ENCODE assay signal across 8 cellular contexts in the genomic region with DNA sequence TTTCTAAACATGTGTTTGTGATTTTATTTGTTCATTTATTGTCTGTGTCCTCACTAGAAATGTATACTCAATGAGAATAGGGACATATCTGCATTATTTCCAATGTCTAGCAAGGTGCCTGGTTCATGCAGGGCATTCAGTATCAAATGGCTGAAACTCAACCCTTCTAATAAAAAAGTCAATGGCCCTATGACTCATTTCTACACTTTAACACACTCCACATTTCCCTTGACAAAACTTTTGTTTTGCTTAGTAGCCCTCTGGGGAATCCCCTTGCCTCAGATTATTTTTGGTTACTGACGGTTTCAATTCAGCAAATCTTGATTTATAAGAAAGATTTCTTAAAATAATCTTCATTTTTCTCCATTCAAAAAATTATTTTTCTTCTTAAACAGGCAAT.
A peak's percentile ranks its signal among the peaks of the same experiment; 100 is the strongest.
DNase-seq lines count a peak whose midpoint lies in the region; ATAC-seq and TF ChIP-seq lines count a peak whose summit lies in the region.

No MANE protein-coding gene starts in this region.

- H3K27me3 Mint-ChIP-seq in naive thymus-derived CD4-positive, alpha-beta T cell: peaks cover 0 to 47% (median 0%) of the 10 kb centered on the region in 5 donors

- no peaks in the 10 kb centered on the region for H3K4me1 ChIP-seq in naive thymus-derived CD4-positive, alpha-beta T cell (ENCODE audit: control insufficient read depth in 2 of 2, insufficient read depth in 2 of 2, low read length in 2 of 2)

- POLR2A ChIA-PET in naive thymus-derived CD4-positive, alpha-beta T cell (lab: Charles Lee): no interaction called here

- intact Hi-C loops in sciatic nerve (cut with DNase I): no loop called here
- intact Hi-C loops in naive thymus-derived CD4-positive, alpha-beta T cell (cut with micrococcal nuclease): loop anchor here (1.0 to 10.0 kb wide), 5 partner anchors 116 to 426 kb away; no protein-coding TSS in a partner anchor

- H3K4me3 ChIP-seq in cardiac fibroblast (replicated peaks in 1 of 2; ENCODE audit: low read depth in 2 of 2, low read length in 2 of 2): no peak overlapping the region
- H3K4me3 ChIP-seq in naive thymus-derived CD4-positive, alpha-beta T cell (ENCODE audit: low read length): no peak overlapping the region

- no peak for TF ChIP-seq CTCF in cardiac fibroblast (IDR thresholded peaks at IDR 0.05; ENCODE audit: low read depth, low read length)

- peak overlapping the region in 1 of 10 donors; percentile 54 for H3K4me3 Mint-ChIP-seq in naive thymus-derived CD4-positive, alpha-beta T cell

- H3K27me3 ChIP-seq in naive thymus-derived CD4-positive, alpha-beta T cell (ENCODE audit: control insufficient read depth in 2 of 2, insufficient read depth in 2 of 2, low read length in 2 of 2): no peaks in the 10 kb centered on the region

- H3K27ac Mint-ChIP-seq in naive thymus-derived CD4-positive, alpha-beta T cell: peak overlapping the region in 1 of 9 donors; percentile 21

- CTCF ChIA-PET in naive thymus-derived CD4-positive, alpha-beta T cell (lab: Charles Lee): no interaction called here

- DNase-seq in CD1c-positive myeloid dendritic cell (ENCODE audit: extremely low spot score) (peak; percentile 31), cardiac fibroblast (ENCODE audit: low read depth in 2 of 2) (peak; percentile 39 to 78), NOMO-1 (lab: John Stamatoyannopoulos, UW; ENCODE audit: unreplicated experiment in 2 of 2) (no peak), sciatic nerve (ENCODE audit: low spot score) (no peak)
- no peak for DNase-seq in naive thymus-derived CD4-positive, alpha-beta T cell
- DNase-seq in activated CD4-positive, CD25-positive, alpha-beta regulatory T cell (lab: John Stamatoyannopoulos, UW): no peak

- no peaks in the 10 kb centered on the region for H3K9me3 ChIP-seq in naive thymus-derived CD4-positive, alpha-beta T cell (ENCODE audit: control insufficient read depth in 2 of 3, low read length in 3 of 3)

- peaks cover 0 to 35% (median 25%) of the 10 kb centered on the region in 7 donors for H3K4me1 Mint-ChIP-seq in naive thymus-derived CD4-positive, alpha-beta T cell

- peak; percentile 80 for ATAC-seq in GM19452 (IDR thresholded peaks at IDR 0.05; ENCODE audit: unreplicated experiment)
- ATAC-seq in HG03342 (IDR thresholded peaks at IDR 0.05; ENCODE audit: unreplicated experiment): peak; percentile 85
- ATAC-seq in sciatic nerve: no peak
- ATAC-seq in naive thymus-derived CD4-positive, alpha-beta T cell: no peak

- H3K9me3 Mint-ChIP-seq in naive thymus-derived CD4-positive, alpha-beta T cell: no peaks in the 10 kb centered on the region

- no peaks in the 10 kb centered on the region for H3K36me3 Mint-ChIP-seq in naive thymus-derived CD4-positive, alpha-beta T cell

- H3K36me3 ChIP-seq in naive thymus-derived CD4-positive, alpha-beta T cell (ENCODE audit: control insufficient read depth in 2 of 3, insufficient read depth in 3 of 3, low read length in 3 of 3): no peaks in the 10 kb centered on the region

- H3K27ac ChIP-seq in naive thymus-derived CD4-positive, alpha-beta T cell (ENCODE audit: low read depth, low read length): no peak overlapping the region

Comparison
In these comparisons a context has a peak if more than half of its experiments do, and no peak if none do; other contexts are left out.
1. DNase-seq: peak in CD1c-positive myeloid dendritic cell (single experiment) and cardiac fibroblast (2 of 2); none in NOMO-1 (0 of 2), sciatic nerve (single experiment), naive thymus-derived CD4-positive, alpha-beta T cell (0 of 9) and activated CD4-positive, CD25-positive, alpha-beta regulatory T cell (0 of 4).
2. ATAC-seq: peak in GM19452 (single experiment) and HG03342 (single experiment); none in sciatic nerve (single experiment) and naive thymus-derived CD4-positive, alpha-beta T cell (single experiment).